9 cellular contexts compared by ENCODE assay signal in the genomic region with DNA sequence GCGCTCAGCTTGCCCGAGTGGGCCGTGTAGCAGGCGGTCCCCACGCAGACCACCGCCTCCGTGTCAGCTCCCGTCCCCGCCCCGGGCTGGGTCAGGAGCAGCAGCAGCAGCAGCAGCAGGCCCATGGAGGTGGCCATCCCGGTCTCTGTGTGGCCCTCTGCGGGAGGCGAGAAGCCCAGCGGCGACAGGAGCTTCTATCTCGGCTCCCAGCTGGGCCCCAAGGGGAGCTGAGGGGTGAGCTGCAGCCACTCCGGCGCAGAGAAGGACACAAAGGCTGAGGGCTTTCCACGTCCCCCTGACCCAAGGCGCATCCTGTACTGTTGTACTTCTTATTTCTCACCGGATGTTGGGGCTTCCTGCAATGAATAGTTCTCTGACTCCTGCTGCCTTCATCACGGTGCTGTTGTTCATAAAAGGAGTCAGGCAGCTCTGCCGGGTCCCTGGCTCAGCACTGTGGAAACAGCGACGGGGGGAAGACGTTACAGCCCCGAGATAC. TPM values are rescaled to one million over a fixed set of nuclear protein-coding genes. Genes with fewer than 3 reads are reported as not detected.
DNase-seq lines count a peak whose midpoint lies in the region; ATAC-seq and TF ChIP-seq lines count a peak whose summit lies in the region.
"Had no signal": no experiment of that assay in that cellular context is flagged by ENCODE, and none has a peak within 500 bp of the region (broad histone marks: within the 10 kb centered on the region; RNA-seq: fewer than 3 reads in every experiment).

A gene with protein sequence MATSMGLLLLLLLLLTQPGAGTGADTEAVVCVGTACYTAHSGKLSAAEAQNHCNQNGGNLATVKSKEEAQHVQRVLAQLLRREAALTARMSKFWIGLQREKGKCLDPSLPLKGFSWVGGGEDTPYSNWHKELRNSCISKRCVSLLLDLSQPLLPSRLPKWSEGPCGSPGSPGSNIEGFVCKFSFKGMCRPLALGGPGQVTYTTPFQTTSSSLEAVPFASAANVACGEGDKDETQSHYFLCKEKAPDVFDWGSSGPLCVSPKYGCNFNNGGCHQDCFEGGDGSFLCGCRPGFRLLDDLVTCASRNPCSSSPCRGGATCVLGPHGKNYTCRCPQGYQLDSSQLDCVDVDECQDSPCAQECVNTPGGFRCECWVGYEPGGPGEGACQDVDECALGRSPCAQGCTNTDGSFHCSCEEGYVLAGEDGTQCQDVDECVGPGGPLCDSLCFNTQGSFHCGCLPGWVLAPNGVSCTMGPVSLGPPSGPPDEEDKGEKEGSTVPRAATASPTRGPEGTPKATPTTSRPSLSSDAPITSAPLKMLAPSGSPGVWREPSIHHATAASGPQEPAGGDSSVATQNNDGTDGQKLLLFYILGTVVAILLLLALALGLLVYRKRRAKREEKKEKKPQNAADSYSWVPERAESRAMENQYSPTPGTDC (minus strand): TSS at position 269 of the 496 bp plus-strand sequence. CDS start 132 bp downstream, at position 137.

- ATAC-seq in WTC11 = no peak
- ATAC-seq in GM18870 (IDR thresholded peaks at IDR 0.05; ENCODE audit: unreplicated experiment) = no peak

- no peak within 1 kb of the TSS for H3K27ac Mint-ChIP-seq in WTC11

- peaks cover 32% of the 10 kb centered on the region for H3K4me1 Mint-ChIP-seq in WTC11

- H2AFZ ChIP-seq in GM23248 (peak within 1 kb of the TSS; percentile 36; the same call in 1 of the 2 replicates), Karpas-422 (ENCODE audit: low read length) (no peak within 1 kb of the TSS)

- H3K27me3 ChIP-seq in GM23248 (replicated peaks; ENCODE audit: insufficient read depth) (peaks cover 4% of the 10 kb centered on the region; the same call in 1 of the 2 replicates), Karpas-422 (ENCODE audit: low read length) (no peaks in the 10 kb centered on the region)

- H3K4me3 Mint-ChIP-seq in WTC11 = no peak within 1 kb of the TSS

- H3K4me2 ChIP-seq in GM23248 (ENCODE audit: unreplicated experiment) (no peak within 1 kb of the TSS), Karpas-422 (ENCODE audit: low read depth, low read length, poor library complexity, severe bottlenecking) (no peak within 1 kb of the TSS)

- TF ChIP-seq CTCF in astrocyte of the spinal cord (IDR thresholded peaks at IDR 0.05; ENCODE audit: low read depth, low read length) (no peak), WTC11 (IDR thresholded peaks at IDR 0.05) (no peak)

- H3K27me3 Mint-ChIP-seq in WTC11 (ENCODE audit: low read depth) = no peaks in the 10 kb centered on the region; the same call in 1 of the 2 replicates

- H4K20me1 ChIP-seq in GM23248 (ENCODE audit: insufficient read depth) = no peaks in the 10 kb centered on the region
- H4K20me1 ChIP-seq in Karpas-422 (ENCODE audit: insufficient read depth, low read depth, low read length) = no peaks in the 10 kb centered on the region

- no peaks in the 10 kb centered on the region for H3K9me3 Mint-ChIP-seq in WTC11

- H3K9me3 ChIP-seq in GM23248 (ENCODE audit: low read depth) (no peaks in the 10 kb centered on the region), Karpas-422 (ENCODE audit: low read length) (no peaks in the 10 kb centered on the region)

- no peaks in the 10 kb centered on the region for H3K4me1 ChIP-seq in GM23248 (ENCODE audit: insufficient read depth)
- H3K4me1 ChIP-seq in Karpas-422 (ENCODE audit: low read length) = peaks cover 35% of the 10 kb centered on the region

- H3K9me2 ChIP-seq in GM23248 (ENCODE audit: insufficient read depth) (no peaks in the 10 kb centered on the region), Karpas-422 (replicated peaks; ENCODE audit: insufficient read depth, low read length) (no peaks in the 10 kb centered on the region)

- 64 to 68% methylated on average over 22 to 26 of the region's 27 CpGs for WGBS in GM23248 (ENCODE audit: low coverage in 1 of 2, low lambda C conversion rate in 2 of 2, missing lambda C conversion rate in 2 of 2), 2 experiments

- H3K36me3 ChIP-seq in GM23248 (ENCODE audit: low read depth) (no peaks in the 10 kb centered on the region), Karpas-422 (ENCODE audit: insufficient read depth, low read length) (no peaks in the 10 kb centered on the region)

- H3K27ac ChIP-seq in GM23248 = no peak within 1 kb of the TSS
- no peak within 1 kb of the TSS for H3K27ac ChIP-seq in Karpas-422 (ENCODE audit: low read length)

- CTCF ChIA-PET in WTC11 (lab: Charles Lee) = interaction anchor here (0.7 to 1.5 kb wide), 5 partner anchors 8 to 394 kb away, joined by 3 to 6 read pairs (median 3); no protein-coding TSS in a partner anchor

- no peaks in the 10 kb centered on the region for H3K79me2 ChIP-seq in GM23248 (ENCODE audit: insufficient read depth)
- no peaks in the 10 kb centered on the region for H3K79me2 ChIP-seq in Karpas-422 (ENCODE audit: low read length)

- in situ Hi-C loops in GM23248 (cut with MboI) = no loop called here
- in situ Hi-C loops in astrocyte of the spinal cord (cut with HindIII; ENCODE audit: low sequenced_read_pairs) = no loop called here

- POLR2A ChIA-PET in WTC11 (lab: Charles Lee) = no interaction called here

- H3K36me3 Mint-ChIP-seq in WTC11 = no peaks in the 10 kb centered on the region

- H3K4me3 ChIP-seq in GM23248 (no peak within 1 kb of the TSS), astrocyte of the spinal cord (ENCODE audit: low read depth, low read length) (no peak within 1 kb of the TSS), Karpas-422 (ENCODE audit: low read length) (no peak within 1 kb of the TSS)

- no peaks in the 10 kb centered on the region for H3F3A ChIP-seq in GM23248 (ENCODE audit: insufficient read depth)

- DNase-seq in AML-193 (lab: John Stamatoyannopoulos, UW) (peak; percentile 82 to 84), GM23248 (peak; percentile 37), astrocyte of the spinal cord (ENCODE audit: low read depth, low spot score) (peak; percentile 41), lung microvascular endothelial cell (ENCODE audit: low read depth in 2 of 2) (peak; percentile 89 to 96), ureter (ENCODE audit: low spot score) (no peak), WTC11 (ENCODE audit: low spot score) (no peak), Karpas-422 (no peak)

- H3K9ac ChIP-seq in GM23248 = no peak within 1 kb of the TSS
- H3K9ac ChIP-seq in Karpas-422 (ENCODE audit: low read length) = no peak within 1 kb of the TSS

TF ChIP-seq in WTC11, 78 proteins besides CTCF, POLR2A, EP300 and RAD21:
- no peak for TF ChIP-seq NFYB (CRISPR knock-in tag; conservative IDR thresholded peaks at IDR 0.05; ENCODE audit: low read depth)
- TF ChIP-seq FOXJ3 (CRISPR knock-in tag; IDR thresholded peaks at IDR 0.05; ENCODE audit: borderline replicate concordance) = no peak
- no peak for TF ChIP-seq ELF4 (CRISPR knock-in tag; IDR thresholded peaks at IDR 0.05; ENCODE audit: low read depth)
- no peak for TF ChIP-seq PRRX2 (CRISPR knock-in tag; IDR thresholded peaks at IDR 0.05)
- TF ChIP-seq, protein P1, sequence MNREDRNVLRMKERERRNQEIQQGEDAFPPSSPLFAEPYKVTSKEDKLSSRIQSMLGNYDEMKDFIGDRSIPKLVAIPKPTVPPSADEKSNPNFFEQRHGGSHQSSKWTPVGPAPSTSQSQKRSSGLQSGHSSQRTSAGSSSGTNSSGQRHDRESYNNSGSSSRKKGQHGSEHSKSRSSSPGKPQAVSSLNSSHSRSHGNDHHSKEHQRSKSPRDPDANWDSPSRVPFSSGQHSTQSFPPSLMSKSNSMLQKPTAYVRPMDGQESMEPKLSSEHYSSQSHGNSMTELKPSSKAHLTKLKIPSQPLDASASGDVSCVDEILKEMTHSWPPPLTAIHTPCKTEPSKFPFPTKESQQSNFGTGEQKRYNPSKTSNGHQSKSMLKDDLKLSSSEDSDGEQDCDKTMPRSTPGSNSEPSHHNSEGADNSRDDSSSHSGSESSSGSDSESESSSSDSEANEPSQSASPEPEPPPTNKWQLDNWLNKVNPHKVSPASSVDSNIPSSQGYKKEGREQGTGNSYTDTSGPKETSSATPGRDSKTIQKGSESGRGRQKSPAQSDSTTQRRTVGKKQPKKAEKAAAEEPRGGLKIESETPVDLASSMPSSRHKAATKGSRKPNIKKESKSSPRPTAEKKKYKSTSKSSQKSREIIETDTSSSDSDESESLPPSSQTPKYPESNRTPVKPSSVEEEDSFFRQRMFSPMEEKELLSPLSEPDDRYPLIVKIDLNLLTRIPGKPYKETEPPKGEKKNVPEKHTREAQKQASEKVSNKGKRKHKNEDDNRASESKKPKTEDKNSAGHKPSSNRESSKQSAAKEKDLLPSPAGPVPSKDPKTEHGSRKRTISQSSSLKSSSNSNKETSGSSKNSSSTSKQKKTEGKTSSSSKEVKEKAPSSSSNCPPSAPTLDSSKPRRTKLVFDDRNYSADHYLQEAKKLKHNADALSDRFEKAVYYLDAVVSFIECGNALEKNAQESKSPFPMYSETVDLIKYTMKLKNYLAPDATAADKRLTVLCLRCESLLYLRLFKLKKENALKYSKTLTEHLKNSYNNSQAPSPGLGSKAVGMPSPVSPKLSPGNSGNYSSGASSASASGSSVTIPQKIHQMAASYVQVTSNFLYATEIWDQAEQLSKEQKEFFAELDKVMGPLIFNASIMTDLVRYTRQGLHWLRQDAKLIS (CRISPR knock-in tag; IDR thresholded peaks at IDR 0.05; ENCODE audit: borderline replicate concordance) = no peak
- TF ChIP-seq, protein P2, sequence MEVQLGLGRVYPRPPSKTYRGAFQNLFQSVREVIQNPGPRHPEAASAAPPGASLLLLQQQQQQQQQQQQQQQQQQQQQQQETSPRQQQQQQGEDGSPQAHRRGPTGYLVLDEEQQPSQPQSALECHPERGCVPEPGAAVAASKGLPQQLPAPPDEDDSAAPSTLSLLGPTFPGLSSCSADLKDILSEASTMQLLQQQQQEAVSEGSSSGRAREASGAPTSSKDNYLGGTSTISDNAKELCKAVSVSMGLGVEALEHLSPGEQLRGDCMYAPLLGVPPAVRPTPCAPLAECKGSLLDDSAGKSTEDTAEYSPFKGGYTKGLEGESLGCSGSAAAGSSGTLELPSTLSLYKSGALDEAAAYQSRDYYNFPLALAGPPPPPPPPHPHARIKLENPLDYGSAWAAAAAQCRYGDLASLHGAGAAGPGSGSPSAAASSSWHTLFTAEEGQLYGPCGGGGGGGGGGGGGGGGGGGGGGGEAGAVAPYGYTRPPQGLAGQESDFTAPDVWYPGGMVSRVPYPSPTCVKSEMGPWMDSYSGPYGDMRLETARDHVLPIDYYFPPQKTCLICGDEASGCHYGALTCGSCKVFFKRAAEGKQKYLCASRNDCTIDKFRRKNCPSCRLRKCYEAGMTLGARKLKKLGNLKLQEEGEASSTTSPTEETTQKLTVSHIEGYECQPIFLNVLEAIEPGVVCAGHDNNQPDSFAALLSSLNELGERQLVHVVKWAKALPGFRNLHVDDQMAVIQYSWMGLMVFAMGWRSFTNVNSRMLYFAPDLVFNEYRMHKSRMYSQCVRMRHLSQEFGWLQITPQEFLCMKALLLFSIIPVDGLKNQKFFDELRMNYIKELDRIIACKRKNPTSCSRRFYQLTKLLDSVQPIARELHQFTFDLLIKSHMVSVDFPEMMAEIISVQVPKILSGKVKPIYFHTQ (CRISPR knock-in tag; IDR thresholded peaks at IDR 0.05) = no peak
- TF ChIP-seq ZNF121 (CRISPR knock-in tag; IDR thresholded peaks at IDR 0.05) = no peak
- no peak for TF ChIP-seq ZNF263 (CRISPR knock-in tag; IDR thresholded peaks at IDR 0.05; ENCODE audit: low read depth)

RNA-seq across cellular contexts. Expression of the gene that starts here (rescaled TPM):
- total RNA-seq in GM23248 (2014; rRNA removed; shearing (Covaris generic)) = not detected in 2 replicates
- polyA plus RNA-seq in GM23248 (2016; fragmentation: Nextera tagmentation; extraction: Ambion mirVana) = 0.03 TPM in 1 of 2 replicates, not detected in the other
- total RNA-seq in lung microvascular endothelial cell (20.8 and 129 TPM in 2 replicates), ureter (53.7 TPM), WTC11 (2021) (0.05 to 0.21 TPM (median 0.09 TPM) in 3 replicates)
- not detected in 2 replicates for total RNA-seq in Karpas-422 (2014; rRNA removed; shearing (Covaris generic); ENCODE audit: low replicate concordance)
- polyA plus RNA-seq: keratinocyte had no signal

Comparison
In these comparisons a context has a peak if more than half of its experiments do, and no peak if none do; other contexts are left out.
1. RNA of the gene that starts here (total RNA-seq): 53.7 TPM in ureter (single experiment) and 20.8 to 129 TPM in lung microvascular endothelial cell; 0.05 to 0.21 TPM in WTC11, not detected in GM23248 and not detected in Karpas-422; every median in the first group is over 10 times any median in the second.
2. Peak in DNase-seq in GM23248; RNA of the gene not detected or under 1 TPM.
3. DNase-seq: peak in AML-193 (2 of 2), astrocyte of the spinal cord (single experiment) and lung microvascular endothelial cell (2 of 2); none in ureter (single experiment), WTC11 (single experiment) and Karpas-422 (single experiment).